Comparison of ENCODE assay signal across 2 cellular contexts in genomic region chr22:37591823-37592404, GRCh38.
TF ChIP-seq lines count a peak whose summit lies in the region.

No MANE protein-coding gene starts in this region.

TF ChIP-seq in IMR-90, 13 proteins besides CTCF, POLR2A, EP300 and RAD21:
- TF ChIP-seq FOS (IDR thresholded peaks at IDR 0.05; ENCODE audit: low read depth, low read length) = no peak

TF ChIP-seq in K562, 482 proteins besides CTCF, POLR2A, EP300 and RAD21:
- TF ChIP-seq TAL1 (IDR thresholded peaks at IDR 0.05) = peak; percentile 31; the same call in 1 of the 2 replicates
- TF ChIP-seq ZNF146 (CRISPR knock-in tag; IDR thresholded peaks at IDR 0.05; ENCODE audit: unreplicated experiment) = peak; percentile 80
- no peak for TF ChIP-seq E2F6 (IDR thresholded peaks at IDR 0.05; ENCODE audit: borderline replicate concordance in 1 of 2, extremely low read depth in 1 of 2, insufficient read depth in 1 of 2, insufficient read length in 1 of 2, low read depth in 1 of 2, low read length in 1 of 2, poor library complexity in 1 of 2, severe bottlenecking in 1 of 2)
- TF ChIP-seq CBFA2T3 (IDR thresholded peaks at IDR 0.05) = peak; percentile 28; the same call in 1 of the 2 replicates
- no peak for TF ChIP-seq SRSF3 (IDR thresholded peaks at IDR 0.05; ENCODE audit: insufficient read depth, low read length)
- TF ChIP-seq DPF2 (IDR thresholded peaks at IDR 0.05) = no peak
TF ChIP-seq in K562: peak in this region for 3.
